In the genomic region with DNA sequence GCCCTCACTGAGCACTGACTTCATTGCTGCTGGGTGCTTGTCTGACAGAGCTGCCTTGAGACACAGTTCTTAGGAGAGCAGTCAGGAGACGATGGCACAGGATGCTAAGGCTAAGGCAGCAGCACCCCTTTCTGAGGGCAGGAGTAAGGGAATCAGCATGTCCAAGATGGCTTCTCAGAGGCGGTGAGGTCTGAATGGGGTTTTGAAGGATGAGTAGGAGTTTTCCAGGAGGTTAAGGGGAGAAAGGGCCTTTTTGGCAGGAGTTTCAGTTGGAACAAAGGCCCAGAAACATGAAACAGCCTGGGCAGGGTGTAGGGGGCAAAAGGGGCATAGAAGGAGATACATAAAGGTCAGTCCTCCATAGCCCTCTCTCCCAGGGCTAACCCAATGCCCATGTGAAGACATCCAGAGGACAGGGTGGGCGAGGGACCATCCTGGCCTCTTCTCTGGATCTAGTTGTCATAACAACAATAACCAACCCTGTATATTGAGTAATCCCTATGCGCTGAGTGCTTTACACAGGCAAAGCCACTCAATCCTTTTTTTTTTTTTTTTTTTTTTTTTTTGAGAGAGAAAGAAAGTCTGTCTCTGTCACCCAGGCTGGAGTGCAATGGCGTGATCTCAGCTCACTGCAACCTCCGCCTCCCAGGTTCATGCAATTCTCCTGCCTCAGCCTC, we compare ENCODE assay signal across 14 cellular contexts. TPM values are rescaled to one million over a fixed set of nuclear protein-coding genes. Genes with fewer than 3 reads are reported as not detected.
DNase-seq lines count a peak whose midpoint lies in the region; ATAC-seq and TF ChIP-seq lines count a peak whose summit lies in the region.
"Had no signal": no experiment of that assay in that cellular context is flagged by ENCODE, and none has a peak within 500 bp of the region (broad histone marks: within the 10 kb centered on the region; RNA-seq: fewer than 3 reads in every experiment).

No MANE protein-coding gene starts in this region.

- H3K9me2 ChIP-seq in GM23338 (ENCODE audit: insufficient read depth): no peaks in the 10 kb centered on the region

- H3F3A ChIP-seq in GM23338 (replicated peaks; ENCODE audit: low read depth): no peaks in the 10 kb centered on the region

- H3K36me3 Mint-ChIP-seq in CD4-positive, CD25-positive, alpha-beta regulatory T cell: peaks cover 58% of the 10 kb centered on the region
- peaks cover 96% of the 10 kb centered on the region for H3K36me3 Mint-ChIP-seq in activated CD8-positive, alpha-beta T cell treated with anti-CD3 and anti-CD28 coated beads, Interleukin-2, amount 10 ng/mL, durations not matched to agents 7 days and 5 days (ENCODE audit: low read depth)
- peaks cover 0 to 73% (median 25%) of the 10 kb centered on the region in 3 donors for H3K36me3 Mint-ChIP-seq in naive thymus-derived CD8-positive, alpha-beta T cell
- H3K36me3 Mint-ChIP-seq in GM23338 (ENCODE audit: low read depth): no peaks in the 10 kb centered on the region
- H3K36me3 Mint-ChIP-seq: brain had no signal

- TF ChIP-seq CTCF in HL-60 (IDR thresholded peaks at IDR 0.05; ENCODE audit: insufficient read depth, low read length) (no peak), GM23338 (conservative IDR thresholded peaks at IDR 0.05; ENCODE audit: low read depth in 2 of 2) (no peak)

- no peak overlapping the region for H3K4me3 ChIP-seq in CD4-positive, CD25-positive, alpha-beta regulatory T cell (ENCODE audit: low read depth, low read length)
- H3K4me3 ChIP-seq in HL-60 (replicated peaks; ENCODE audit: insufficient read depth, low read length): no peak overlapping the region
- no peak overlapping the region for H3K4me3 ChIP-seq in GM23338
- H3K4me3 ChIP-seq: gastrocnemius medialis had no signal

- POLR2A ChIA-PET in activated CD8-positive, alpha-beta T cell treated with anti-CD3 and anti-CD28 coated beads, Interleukin-2, amount 10 ng/mL, durations not matched to agents 7 days and 5 days (lab: Charles Lee): interaction anchor here (0.6 to 2.1 kb wide), 8 partner anchors 9 to 94 kb away, joined by 3 to 14 read pairs (median 4); partner anchors contain the start of genes CYTH4 and RAC2
- POLR2A ChIA-PET in naive thymus-derived CD8-positive, alpha-beta T cell (lab: Charles Lee): interaction anchor here (0.7 to 9.0 kb wide), 9 partner anchors 11 to 164 kb away, joined by 3 to 118 read pairs (median 5); partner anchors contain the start of genes CYTH4 and RAC2

- ATAC-seq in CD4-positive, CD25-positive, alpha-beta regulatory T cell (ENCODE audit: low read depth in 2 of 2): peak in 1 of 2 donors; percentile 12
- ATAC-seq in activated CD8-positive, alpha-beta T cell treated with anti-CD3 and anti-CD28 coated beads, Interleukin-2, amount 10 ng/mL, durations not matched to agents 7 days and 5 days: peak; percentile 1
- ATAC-seq in naive thymus-derived CD8-positive, alpha-beta T cell: peak; percentile 15 to 44
- ATAC-seq in GM23338 (no peak), GM18519 (IDR thresholded peaks at IDR 0.05; ENCODE audit: low FRiP score, unreplicated experiment) (no peak)
- ATAC-seq: gastrocnemius medialis had no signal

- H3K4me1 Mint-ChIP-seq in CD4-positive, CD25-positive, alpha-beta regulatory T cell: peaks cover 9 to 87% (median 59%) of the 10 kb centered on the region in 4 donors
- peaks cover 97% of the 10 kb centered on the region for H3K4me1 Mint-ChIP-seq in activated CD8-positive, alpha-beta T cell treated with anti-CD3 and anti-CD28 coated beads, Interleukin-2, amount 10 ng/mL, durations not matched to agents 7 days and 5 days (ENCODE audit: low read depth)
- peaks cover 33 to 94% (median 88%) of the 10 kb centered on the region in 4 donors for H3K4me1 Mint-ChIP-seq in naive thymus-derived CD8-positive, alpha-beta T cell
- peaks cover 28% of the 10 kb centered on the region for H3K4me1 Mint-ChIP-seq in GM23338

- CTCF ChIA-PET in activated CD8-positive, alpha-beta T cell treated with anti-CD3 and anti-CD28 coated beads, Interleukin-2, amount 10 ng/mL, durations not matched to agents 7 days and 5 days (lab: Charles Lee): interaction anchor here (1.0 to 3.6 kb wide), 6 partner anchors 9 to 61 kb away, joined by 3 to 14 read pairs (median 7); partner anchors contain the start of gene CYTH4

- H4K20me1 ChIP-seq in GM23338 (replicated peaks; ENCODE audit: insufficient read depth): no peaks in the 10 kb centered on the region

- peak overlapping the region; percentile 94 for H3K27ac ChIP-seq in CD4-positive, CD25-positive, alpha-beta regulatory T cell (ENCODE audit: insufficient read depth, low read length, poor library complexity, severe bottlenecking)
- H3K27ac ChIP-seq in HL-60 (replicated peaks): peak overlapping the region; percentile 92
- H3K27ac ChIP-seq in GM23338 (ENCODE audit: low read depth): no peak overlapping the region
- H3K27ac ChIP-seq: gastrocnemius medialis had no signal

- H3K27me3 ChIP-seq in CD4-positive, CD25-positive, alpha-beta regulatory T cell (ENCODE audit: control insufficient read depth, insufficient read depth, low read length): no peaks in the 10 kb centered on the region
- H3K27me3 ChIP-seq in HL-60 (ENCODE audit: insufficient read depth, poor library complexity, severe bottlenecking) (no peaks in the 10 kb centered on the region), GM23338 (ENCODE audit: insufficient read depth) (no peaks in the 10 kb centered on the region)

- H3K4me3 Mint-ChIP-seq in CD4-positive, CD25-positive, alpha-beta regulatory T cell: peak overlapping the region; percentile 74 to 91 (median 86)
- H3K4me3 Mint-ChIP-seq in activated CD8-positive, alpha-beta T cell treated with anti-CD3 and anti-CD28 coated beads, Interleukin-2, amount 10 ng/mL, durations not matched to agents 7 days and 5 days: peak overlapping the region; percentile 72
- peak overlapping the region; percentile 25 to 86 (median 76) for H3K4me3 Mint-ChIP-seq in naive thymus-derived CD8-positive, alpha-beta T cell
- no peak overlapping the region for H3K4me3 Mint-ChIP-seq in GM23338
- H3K4me3 Mint-ChIP-seq: brain had no signal

- no peak overlapping the region for H2AFZ ChIP-seq in GM23338

- no peak for DNase-seq in CD4-positive, CD25-positive, alpha-beta regulatory T cell
- DNase-seq in HL-60 (ENCODE audit: low read depth in 1 of 2, low spot score in 1 of 2) (no peak), GM23338 (ENCODE audit: low spot score) (no peak)
- no peak for DNase-seq in activated CD8-positive, alpha-beta T cell treated with anti-CD3 and anti-CD28 coated beads, Interleukin-2, amount 10 ng/mL, durations not matched to agents 7 days and 5 days
- no peak for DNase-seq in naive thymus-derived CD8-positive, alpha-beta T cell
- DNase-seq in stimulated activated naive CD4-positive, alpha-beta T cell (lab: John Stamatoyannopoulos, UW): no peak
- DNase-seq: gastrocnemius medialis; NCI-H1417 treated with DMSO at 0.1 percent for 48 hours; NCI-H226; retina; stimulated activated CD4-positive, alpha-beta T cell treated with anti-CD3 and anti-CD28 coated beads, Interleukin-2, amount 100 ng/mL, for 48 hours; T1000 had no signal

- no peak overlapping the region for H3K4me2 ChIP-seq in GM23338

- no peaks in the 10 kb centered on the region for H3K27me3 Mint-ChIP-seq in CD4-positive, CD25-positive, alpha-beta regulatory T cell
- no peaks in the 10 kb centered on the region for H3K27me3 Mint-ChIP-seq in activated CD8-positive, alpha-beta T cell treated with anti-CD3 and anti-CD28 coated beads, Interleukin-2, amount 10 ng/mL, durations not matched to agents 7 days and 5 days (ENCODE audit: low read depth)
- no peaks in the 10 kb centered on the region for H3K27me3 Mint-ChIP-seq in naive thymus-derived CD8-positive, alpha-beta T cell
- peaks cover 19% of the 10 kb centered on the region for H3K27me3 Mint-ChIP-seq in GM23338 (ENCODE audit: insufficient read depth, low read depth, poor library complexity)

- no peaks in the 10 kb centered on the region for H3K79me2 ChIP-seq in GM23338 (replicated peaks; ENCODE audit: insufficient read depth)

- H3K9me3 Mint-ChIP-seq in CD4-positive, CD25-positive, alpha-beta regulatory T cell: no peaks in the 10 kb centered on the region
- no peaks in the 10 kb centered on the region for H3K9me3 Mint-ChIP-seq in activated CD8-positive, alpha-beta T cell treated with anti-CD3 and anti-CD28 coated beads, Interleukin-2, amount 10 ng/mL, durations not matched to agents 7 days and 5 days (ENCODE audit: insufficient read depth)
- no peaks in the 10 kb centered on the region for H3K9me3 Mint-ChIP-seq in naive thymus-derived CD8-positive, alpha-beta T cell
- H3K9me3 Mint-ChIP-seq in GM23338: no peaks in the 10 kb centered on the region

- H3K4me1 ChIP-seq in CD4-positive, CD25-positive, alpha-beta regulatory T cell (ENCODE audit: control insufficient read depth, insufficient read depth, low read length, poor library complexity, severe bottlenecking): peaks cover 58% of the 10 kb centered on the region
- peaks cover 12% of the 10 kb centered on the region; the same call in 1 of the 2 replicates for H3K4me1 ChIP-seq in GM23338 (ENCODE audit: insufficient read depth)
- H3K4me1 ChIP-seq: gastrocnemius medialis had no signal

- peaks cover 66% of the 10 kb centered on the region for H3K36me3 ChIP-seq in CD4-positive, CD25-positive, alpha-beta regulatory T cell (ENCODE audit: control insufficient read depth, insufficient read depth, low read length)
- no peaks in the 10 kb centered on the region for H3K36me3 ChIP-seq in GM23338 (ENCODE audit: insufficient read depth)
- H3K36me3 ChIP-seq: gastrocnemius medialis had no signal

- H3K9me3 ChIP-seq in CD4-positive, CD25-positive, alpha-beta regulatory T cell (ENCODE audit: control insufficient read depth in 2 of 2, low read length in 2 of 2): no peaks in the 10 kb centered on the region
- H3K9me3 ChIP-seq: gastrocnemius medialis had no signal

- H3K27ac Mint-ChIP-seq in CD4-positive, CD25-positive, alpha-beta regulatory T cell: peak overlapping the region; percentile 93 to 97 (median 95)
- peak overlapping the region; percentile 97 for H3K27ac Mint-ChIP-seq in activated CD8-positive, alpha-beta T cell treated with anti-CD3 and anti-CD28 coated beads, Interleukin-2, amount 10 ng/mL, durations not matched to agents 7 days and 5 days
- H3K27ac Mint-ChIP-seq in naive thymus-derived CD8-positive, alpha-beta T cell: peak overlapping the region; percentile 92 to 99 (median 95)
- H3K27ac Mint-ChIP-seq in GM23338: no peak overlapping the region

RNA-seq across cellular contexts. Expression of gene CYTH4, which starts 19.0 kb away (rescaled TPM):
- 153 TPM for total RNA-seq in CD4-positive, CD25-positive, alpha-beta regulatory T cell
- 10 to 100 TPM; 47.4 to 56.9 (median 48.9) TPM for polyA plus RNA-seq in CD4-positive, CD25-positive, alpha-beta regulatory T cell
- total RNA-seq in activated CD8-positive, alpha-beta T cell treated with anti-CD3 and anti-CD28 coated beads, Interleukin-2, amount 10 ng/mL, durations not matched to agents 7 days and 5 days: 100 to 1,000 TPM; 107 to 114 TPM
- total RNA-seq in naive thymus-derived CD8-positive, alpha-beta T cell: 100 to 1,000 TPM; 177 to 193 TPM
- polyA plus RNA-seq in naive thymus-derived CD8-positive, alpha-beta T cell: 10 to 100 TPM; 48.9 to 60.8 (median 54.6) TPM
- total RNA-seq in GM23338 (2014; rRNA removed; shearing (Covaris generic)): not detected in 2 replicates
- not detected in 2 replicates for polyA plus RNA-seq in GM23338 (2016; fragmentation: Nextera tagmentation; extraction: Ambion mirVana)

RNA-seq across cellular contexts. Expression of gene RAC2, which starts 57.2 kb away (rescaled TPM):
- total RNA-seq in CD4-positive, CD25-positive, alpha-beta regulatory T cell: 537 TPM
- polyA plus RNA-seq in CD4-positive, CD25-positive, alpha-beta regulatory T cell: 1,000 to 10,000 TPM in 2 of 4 donors, 100 to 1,000 TPM in 2; 861 to 1,162 (median 988) TPM
- 1,000 to 10,000 TPM; 1,167 to 1,252 TPM for total RNA-seq in activated CD8-positive, alpha-beta T cell treated with anti-CD3 and anti-CD28 coated beads, Interleukin-2, amount 10 ng/mL, durations not matched to agents 7 days and 5 days
- total RNA-seq in naive thymus-derived CD8-positive, alpha-beta T cell: 100 to 1,000 TPM; 295 to 297 TPM
- polyA plus RNA-seq in naive thymus-derived CD8-positive, alpha-beta T cell: 1,000 to 10,000 TPM in 2 of 3 donors, 100 to 1,000 TPM in 1; 740 to 1,115 (median 1,110) TPM
- 2.7 and 3.8 TPM in 2 replicates for total RNA-seq in GM23338 (2014; rRNA removed; shearing (Covaris generic))
- polyA plus RNA-seq in GM23338 (2016; fragmentation: Nextera tagmentation; extraction: Ambion mirVana): 2.4 and 3.1 TPM in 2 replicates

Comparison
In these comparisons a context has a peak if more than half of its experiments do, and no peak if none do; other contexts are left out.
1. ATAC-seq: peak in activated CD8-positive, alpha-beta T cell treated with anti-CD3 and anti-CD28 coated beads, Interleukin-2, amount 10 ng/mL, durations not matched to agents 7 days and 5 days (single experiment) and naive thymus-derived CD8-positive, alpha-beta T cell (2 of 2); none in GM23338 (single experiment) and GM18519 (single experiment).
2. RNA of gene CYTH4, which starts 19.0 kb away (total RNA-seq): 177 to 193 TPM in naive thymus-derived CD8-positive, alpha-beta T cell, 153 TPM in CD4-positive, CD25-positive, alpha-beta regulatory T cell (single experiment) and 107 to 114 TPM in activated CD8-positive, alpha-beta T cell treated with anti-CD3 and anti-CD28 coated beads, Interleukin-2, amount 10 ng/mL, durations not matched to agents 7 days and 5 days; not detected in GM23338; every median in the first group is over 100 times any median in the second.
3. RNA of gene RAC2, which starts 57.2 kb away (total RNA-seq): 1,167 to 1,252 TPM in activated CD8-positive, alpha-beta T cell treated with anti-CD3 and anti-CD28 coated beads, Interleukin-2, amount 10 ng/mL, durations not matched to agents 7 days and 5 days, 537 TPM in CD4-positive, CD25-positive, alpha-beta regulatory T cell (single experiment) and 295 to 297 TPM in naive thymus-derived CD8-positive, alpha-beta T cell; 2.7 to 3.8 TPM in GM23338; every median in the first group is over 10 times any median in the second.